In genomic region chr16:67346328-67346727, GRCh38 we compare ENCODE assay signal across 16 cellular contexts. TPM values are rescaled to one million over a fixed set of nuclear protein-coding genes. Genes with fewer than 3 reads are reported as not detected.
"Had no signal": no experiment of that assay in that cellular context is flagged by ENCODE, and none has a peak within 500 bp of the region (broad histone marks: within the 10 kb centered on the region; RNA-seq: fewer than 3 reads in every experiment).

No MANE protein-coding gene starts in this region.

- H3K9me3 ChIP-seq: left ventricle myocardium inferior, psoas muscle, sigmoid colon, uterus had no signal

- H3K36me3 ChIP-seq: left ventricle myocardium inferior, sigmoid colon, uterus had no signal

- H3K27ac ChIP-seq: left ventricle myocardium inferior, psoas muscle, sigmoid colon, uterus had no signal

- H3K4me1 ChIP-seq: psoas muscle, sigmoid colon, uterus had no signal

- H3K4me3 ChIP-seq: left ventricle myocardium inferior, psoas muscle, sigmoid colon, uterus had no signal

- DNase-seq: activated CD4-positive, alpha-beta T cell treated with anti-CD3 and anti-CD28 coated beads, Interleukin-2, amount 50 U/mL, for 1 hour; activated CD8-positive, alpha-beta memory T cell treated with anti-CD3 and anti-CD28 coated beads for 24 hours; aorta; cerebellar nuclear complex; endodermal cell; islet precursor cell; left ventricle myocardium inferior; nephron progenitor cell; occipital lobe; psoas muscle; sigmoid colon; stimulated activated CD4-positive, alpha-beta T cell treated with anti-CD3 and anti-CD28 coated beads, Interleukin-1b, Interleukin-23, amount 100 ng/mL, for 48 hours; uterus had no signal

- H3K9me3 Mint-ChIP-seq: activated T-helper 1 cell treated with anti-CD3 and anti-CD28 coated beads, Interleukin-12 subunit alpha, Interleukin-12 subunit beta, Interleukin-2, Interleukin-4 antibody, amounts not matched to agents 30 ng/mL and 10 ng/mL and 1 ng/mL, durations not matched to agents 14 hours and 24 hours and 36 hours; endodermal cell; nephron progenitor cell had no signal

- H3K27ac Mint-ChIP-seq: activated T-helper 1 cell treated with anti-CD3 and anti-CD28 coated beads, Interleukin-12 subunit alpha, Interleukin-12 subunit beta, Interleukin-2, Interleukin-4 antibody, amounts not matched to agents 30 ng/mL and 10 ng/mL and 1 ng/mL, durations not matched to agents 14 hours and 24 hours and 36 hours; endodermal cell; nephron progenitor cell had no signal

- ATAC-seq: activated CD4-positive, CD25-positive, alpha-beta regulatory T cell treated with anti-CD3 and anti-CD28 coated beads, Interleukin-2, amount 50 U/mL, for 24 hours; psoas muscle had no signal

- H3K27me3 ChIP-seq: sigmoid colon, uterus had no signal

RNA-seq across cellular contexts. Expression of gene LRRC36, which starts 19.7 kb away (rescaled TPM):
- total RNA-seq: left ventricle myocardium inferior, psoas muscle had no signal

RNA-seq across cellular contexts. Expression of gene KCTD19, which starts 19.8 kb away (rescaled TPM):
- total RNA-seq: left ventricle myocardium inferior, mesenteric fat pad, psoas muscle had no signal

RNA-seq across cellular contexts. Expression of gene TPPP3, which starts 47.0 kb away (rescaled TPM):
- total RNA-seq: activated T-helper 1 cell treated with anti-CD3 and anti-CD28 coated beads, Interleukin-12 subunit alpha, Interleukin-12 subunit beta, Interleukin-2, Interleukin-4 antibody, amounts not matched to agents 30 ng/mL and 10 ng/mL and 1 ng/mL, durations not matched to agents 14 hours and 24 hours and 36 hours had no signal
